Comparison of ENCODE assay signal across 1 cellular context in the genomic region with DNA sequence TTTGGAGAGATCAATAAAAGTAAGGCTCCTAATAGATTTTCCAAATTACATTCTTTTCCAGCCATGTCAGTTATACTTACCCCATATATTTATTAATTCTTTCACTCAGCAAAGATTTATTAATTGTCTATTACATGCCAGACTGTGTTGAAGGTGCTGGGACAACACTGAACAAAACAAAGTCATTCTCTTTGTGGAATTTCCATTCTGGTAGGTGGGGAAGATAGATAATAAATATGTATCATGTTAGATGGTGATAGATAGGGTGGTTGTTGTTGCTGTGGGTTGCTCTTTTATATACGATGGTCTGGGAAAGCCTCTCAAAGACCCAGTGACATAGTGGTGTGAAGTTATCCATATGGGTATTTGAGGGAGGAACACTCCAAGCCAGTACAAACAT.
TF ChIP-seq lines count a peak whose summit lies in the region.

No MANE protein-coding gene starts in this region.

TF ChIP-seq in SK-N-SH, 30 proteins besides CTCF, POLR2A, EP300 and RAD21 (continued from another document):
- TF ChIP-seq USF2 (IDR thresholded peaks at IDR 0.05; ENCODE audit: borderline replicate concordance, low read depth, low read length) (no peak), POLR2AphosphoS5 (IDR thresholded peaks at IDR 0.05; ENCODE audit: low read depth, low read length) (no peak), MXI1 (IDR thresholded peaks at IDR 0.05; ENCODE audit: low read depth, low read length) (no peak), ELF1 (IDR thresholded peaks at IDR 0.05) (no peak)
- TF ChIP-seq, protein P1, sequence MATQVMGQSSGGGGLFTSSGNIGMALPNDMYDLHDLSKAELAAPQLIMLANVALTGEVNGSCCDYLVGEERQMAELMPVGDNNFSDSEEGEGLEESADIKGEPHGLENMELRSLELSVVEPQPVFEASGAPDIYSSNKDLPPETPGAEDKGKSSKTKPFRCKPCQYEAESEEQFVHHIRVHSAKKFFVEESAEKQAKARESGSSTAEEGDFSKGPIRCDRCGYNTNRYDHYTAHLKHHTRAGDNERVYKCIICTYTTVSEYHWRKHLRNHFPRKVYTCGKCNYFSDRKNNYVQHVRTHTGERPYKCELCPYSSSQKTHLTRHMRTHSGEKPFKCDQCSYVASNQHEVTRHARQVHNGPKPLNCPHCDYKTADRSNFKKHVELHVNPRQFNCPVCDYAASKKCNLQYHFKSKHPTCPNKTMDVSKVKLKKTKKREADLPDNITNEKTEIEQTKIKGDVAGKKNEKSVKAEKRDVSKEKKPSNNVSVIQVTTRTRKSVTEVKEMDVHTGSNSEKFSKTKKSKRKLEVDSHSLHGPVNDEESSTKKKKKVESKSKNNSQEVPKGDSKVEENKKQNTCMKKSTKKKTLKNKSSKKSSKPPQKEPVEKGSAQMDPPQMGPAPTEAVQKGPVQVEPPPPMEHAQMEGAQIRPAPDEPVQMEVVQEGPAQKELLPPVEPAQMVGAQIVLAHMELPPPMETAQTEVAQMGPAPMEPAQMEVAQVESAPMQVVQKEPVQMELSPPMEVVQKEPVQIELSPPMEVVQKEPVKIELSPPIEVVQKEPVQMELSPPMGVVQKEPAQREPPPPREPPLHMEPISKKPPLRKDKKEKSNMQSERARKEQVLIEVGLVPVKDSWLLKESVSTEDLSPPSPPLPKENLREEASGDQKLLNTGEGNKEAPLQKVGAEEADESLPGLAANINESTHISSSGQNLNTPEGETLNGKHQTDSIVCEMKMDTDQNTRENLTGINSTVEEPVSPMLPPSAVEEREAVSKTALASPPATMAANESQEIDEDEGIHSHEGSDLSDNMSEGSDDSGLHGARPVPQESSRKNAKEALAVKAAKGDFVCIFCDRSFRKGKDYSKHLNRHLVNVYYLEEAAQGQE (IDR thresholded peaks at IDR 0.05; ENCODE audit: low read depth, low read length), result no peak
TF ChIP-seq in SK-N-SH: peak in this region for 0.
